In genomic region chr11:7974668-7975067, GRCh38 we compare ENCODE assay signal across 28 cellular contexts. TPM values are rescaled to one million over a fixed set of nuclear protein-coding genes. Genes with fewer than 3 reads are reported as not detected.
DNase-seq lines count a peak whose midpoint lies in the region; ATAC-seq and TF ChIP-seq lines count a peak whose summit lies in the region.
"Had no signal": no experiment of that assay in that cellular context is flagged by ENCODE, and none has a peak within 500 bp of the region (broad histone marks: within the 10 kb centered on the region; RNA-seq: fewer than 3 reads in every experiment).

No MANE protein-coding gene starts in this region.

- CTCF ChIA-PET in CD8-positive, alpha-beta T cell (lab: Charles Lee) = interaction anchor here (1.0 to 1.3 kb wide), 3 partner anchors 10 to 32 kb away, joined by 3 to 5 read pairs (median 4); partner anchors contain the start of genes EIF3F and NLRP10

- WGBS in endodermal cell (ENCODE audit: insufficient coverage in 1 of 2, insufficient read length in 1 of 2), 2 experiments = 92% methylated on average over 2 of the region's 2 CpGs; no CpG with 5 or more reads in 1 of the 2 experiments

- H3K4me1 Mint-ChIP-seq in endodermal cell = peaks cover 5% of the 10 kb centered on the region
- no peaks in the 10 kb centered on the region for H3K4me1 Mint-ChIP-seq in CD8-positive, alpha-beta T cell (ENCODE audit: low read depth)
- H3K4me1 Mint-ChIP-seq: activated B cell treated with CpG ODN at 0.5 μM for 24 hours, neural crest cell had no signal

- H3K27me3 ChIP-seq in endodermal cell (ENCODE audit: control insufficient read depth, insufficient read depth, low read length, poor library complexity, severe bottlenecking) = no peaks in the 10 kb centered on the region
- H3K27me3 ChIP-seq in osteoblast (ENCODE audit: insufficient read depth, low read length) = no peaks in the 10 kb centered on the region
- H3K27me3 ChIP-seq in CD8-positive, alpha-beta T cell (ENCODE audit: insufficient read depth, low read length) = no peaks in the 10 kb centered on the region
- H3K27me3 ChIP-seq: BLaER1, esophagus squamous epithelium, SJCRH30, tibial artery had no signal

- no peaks in the 10 kb centered on the region for H3K27me3 Mint-ChIP-seq in endodermal cell (ENCODE audit: insufficient read depth)
- peaks cover 7% of the 10 kb centered on the region for H3K27me3 Mint-ChIP-seq in CD8-positive, alpha-beta T cell (ENCODE audit: low read depth)

- intact Hi-C loops in CD8-positive, alpha-beta T cell (cut with DNase I, micrococcal nuclease) = no loop called here

- no peak overlapping the region for H3K4me3 Mint-ChIP-seq in endodermal cell
- H3K4me3 Mint-ChIP-seq in CD8-positive, alpha-beta T cell = no peak overlapping the region
- H3K4me3 Mint-ChIP-seq: activated B cell treated with CpG ODN at 0.5 μM for 24 hours, neural crest cell had no signal

- DNase-seq in EH (ENCODE audit: low read depth) = peak; percentile 62
- peak; percentile 40 for DNase-seq in M059J (ENCODE audit: low read depth)
- DNase-seq in endodermal cell = peak; percentile 67
- no peak for DNase-seq in osteoblast (ENCODE audit: insufficient read length, low spot score, missing footprints)
- DNase-seq in CD8-positive, alpha-beta T cell = no peak
- no peak for DNase-seq in kidney glomerular epithelial cell (lab: John Stamatoyannopoulos, UW)
- DNase-seq in SHP77 treated with DMSO at 0.1 percent for 48 hours (lab: John Stamatoyannopoulos, UW) = no peak
- DNase-seq: activated B cell treated with CpG ODN at 0.5 μM for 24 hours; activated T-cell treated with anti-CD3 and anti-CD28 coated beads, Interleukin-2, amount 50 U/mL, for 48 hours; caudate nucleus; DMS153; esophagus squamous epithelium; foreskin melanocyte; heart right ventricle; NCI-H1092; NCI-H1694; NCI-H446; NCI-H774; right cardiac atrium; SJCRH30; stimulated activated CD4-positive, alpha-beta T cell treated with anti-CD3 and anti-CD28 coated beads, Interleukin-12 subunit alpha, Interleukin-12 subunit beta, amount 100 ng/mL, for 4 hours; stimulated activated CD4-positive, alpha-beta T cell treated with anti-CD3 and anti-CD28 coated beads, Interleukin-2, amount 100 ng/mL, for 48 hours; tibial artery had no signal

- H3K9me3 Mint-ChIP-seq in endodermal cell = no peaks in the 10 kb centered on the region
- H3K9me3 Mint-ChIP-seq in CD8-positive, alpha-beta T cell = no peaks in the 10 kb centered on the region
- H3K9me3 Mint-ChIP-seq: activated B cell treated with CpG ODN at 0.5 μM for 24 hours, neural crest cell had no signal

- POLR2A ChIA-PET in CD8-positive, alpha-beta T cell (lab: Charles Lee) = no interaction called here

- no peaks in the 10 kb centered on the region for H3K4me1 ChIP-seq in endodermal cell (ENCODE audit: control insufficient read depth, insufficient read depth, low read length)
- peaks cover 42% of the 10 kb centered on the region for H3K4me1 ChIP-seq in osteoblast (ENCODE audit: insufficient read depth, low read length)
- no peaks in the 10 kb centered on the region for H3K4me1 ChIP-seq in CD8-positive, alpha-beta T cell (ENCODE audit: insufficient read depth, low read length)
- H3K4me1 ChIP-seq: BLaER1, esophagus squamous epithelium, heart right ventricle had no signal

- no peak for TF ChIP-seq CTCF in endodermal cell (conservative IDR thresholded peaks at IDR 0.05)
- TF ChIP-seq CTCF in osteoblast (IDR thresholded peaks at IDR 0.05; ENCODE audit: extremely low read depth, low read depth, low read length) = no peak
- TF ChIP-seq CTCF in CD8-positive, alpha-beta T cell (IDR thresholded peaks at IDR 0.05) = no peak

- peak overlapping the region; percentile 47 for H2AFZ ChIP-seq in osteoblast (ENCODE audit: low read length)

- H3K4me3 ChIP-seq in endodermal cell (ENCODE audit: low read length) (no peak overlapping the region), osteoblast (ENCODE audit: insufficient read depth, low read length) (no peak overlapping the region)
- no peak overlapping the region for H3K4me3 ChIP-seq in CD8-positive, alpha-beta T cell (ENCODE audit: low read depth, low read length)
- H3K4me3 ChIP-seq: BLaER1, esophagus squamous epithelium, heart right ventricle, SJCRH30, tibial artery had no signal

- H3K36me3 ChIP-seq in endodermal cell (ENCODE audit: control insufficient read depth, insufficient read depth, low read length) (no peaks in the 10 kb centered on the region), osteoblast (ENCODE audit: insufficient read depth, low read length) (no peaks in the 10 kb centered on the region)
- no peaks in the 10 kb centered on the region for H3K36me3 ChIP-seq in CD8-positive, alpha-beta T cell (ENCODE audit: insufficient read depth, low read length)
- H3K36me3 ChIP-seq: BLaER1, esophagus squamous epithelium, heart right ventricle, SJCRH30, tibial artery had no signal

- H3K4me2 ChIP-seq in osteoblast (ENCODE audit: insufficient read depth, low read length) = no peak overlapping the region
- H3K4me2 ChIP-seq: BLaER1 had no signal

- no peak for ATAC-seq in CD8-positive, alpha-beta T cell
- no peak for ATAC-seq in HG02970 (IDR thresholded peaks at IDR 0.05; ENCODE audit: low FRiP score, unreplicated experiment)
- ATAC-seq: heart right ventricle, right cardiac atrium had no signal

- H4K20me1 ChIP-seq in osteoblast (ENCODE audit: insufficient read depth, low read length) = no peaks in the 10 kb centered on the region
- H4K20me1 ChIP-seq: BLaER1 had no signal

- H3K9me3 ChIP-seq in endodermal cell (ENCODE audit: control insufficient read depth, low read length) (no peaks in the 10 kb centered on the region), osteoblast (ENCODE audit: low read depth, low read length) (no peaks in the 10 kb centered on the region)
- H3K9me3 ChIP-seq in CD8-positive, alpha-beta T cell (ENCODE audit: low read length) = no peaks in the 10 kb centered on the region
- H3K9me3 ChIP-seq: BLaER1, esophagus squamous epithelium, heart right ventricle, SJCRH30, tibial artery had no signal

- no peaks in the 10 kb centered on the region for H3K79me2 ChIP-seq in osteoblast (ENCODE audit: insufficient read depth, low read length)

- no peak overlapping the region for H3K27ac Mint-ChIP-seq in endodermal cell
- no peak overlapping the region for H3K27ac Mint-ChIP-seq in CD8-positive, alpha-beta T cell
- H3K27ac Mint-ChIP-seq: activated B cell treated with CpG ODN at 0.5 μM for 24 hours had no signal

- no peaks in the 10 kb centered on the region for H3K36me3 Mint-ChIP-seq in endodermal cell (ENCODE audit: low read depth)
- H3K36me3 Mint-ChIP-seq in CD8-positive, alpha-beta T cell = no peaks in the 10 kb centered on the region

- no peak overlapping the region for H3K9ac ChIP-seq in endodermal cell (ENCODE audit: extremely low read depth, low read length, poor library complexity, severe bottlenecking)
- H3K9ac ChIP-seq: BLaER1 had no signal

- H3K27ac ChIP-seq in endodermal cell (ENCODE audit: low read depth, low read length) = no peak overlapping the region
- H3K27ac ChIP-seq in osteoblast (ENCODE audit: low read depth, low read length) = no peak overlapping the region
- H3K27ac ChIP-seq in CD8-positive, alpha-beta T cell (ENCODE audit: low read depth, low read length) = no peak overlapping the region
- H3K27ac ChIP-seq: BLaER1, esophagus squamous epithelium, heart right ventricle, SJCRH30, tibial artery had no signal

RNA-seq across cellular contexts. Expression of gene NLRP10, which starts 9.4 kb away (rescaled TPM):
- 0.12 and 2.1 TPM in 2 replicates for total RNA-seq in M059J (2014; rRNA removed; shearing (Covaris generic))
- under 1 TPM in 1 of 2 donors, not detected in 1; 0.15 TPM for total RNA-seq in endodermal cell
- polyA plus RNA-seq in endodermal cell (2013, experiment 1 of 2) = not detected
- polyA plus RNA-seq in endodermal cell (2013, experiment 2 of 2) = not detected
- total RNA-seq in osteoblast = 10.0 and 14.1 TPM in 2 replicates
- total RNA-seq in CD8-positive, alpha-beta T cell = not detected
- total RNA-seq: activated B cell treated with CpG ODN at 0.5 μM for 24 hours, esophagus squamous epithelium, heart right ventricle, neural crest cell, right cardiac atrium, RPMI7951, SJCRH30 had no signal
- polyA plus RNA-seq: heart right ventricle, right cardiac atrium had no signal

RNA-seq across cellular contexts. Expression of gene EIF3F, which starts 12.5 kb away (rescaled TPM):
- total RNA-seq in M059J (2014; rRNA removed; shearing (Covaris generic)) = 288 and 321 TPM in 2 replicates
- total RNA-seq in endodermal cell (100 to 1,000 TPM; 349 to 354 TPM), osteoblast (280 and 286 TPM in 2 replicates)
- 433 TPM for polyA plus RNA-seq in endodermal cell (2013, experiment 1 of 2)
- polyA plus RNA-seq in endodermal cell (2013, experiment 2 of 2) = 380 TPM
- total RNA-seq in CD8-positive, alpha-beta T cell = 100 to 1,000 TPM; 359 to 366 TPM

RNA-seq across cellular contexts. Expression of gene OR10A3, which starts 33.2 kb away (rescaled TPM):
- total RNA-seq in M059J (2014; rRNA removed; shearing (Covaris generic)) = not detected in 2 replicates
- total RNA-seq in endodermal cell = not detected
- polyA plus RNA-seq in endodermal cell (2013, experiment 1 of 2) = not detected
- polyA plus RNA-seq in endodermal cell (2013, experiment 2 of 2) = not detected
- under 0.01 TPM in 2 replicates for total RNA-seq in osteoblast
- not detected for total RNA-seq in CD8-positive, alpha-beta T cell
- total RNA-seq: activated B cell treated with CpG ODN at 0.5 μM for 24 hours, esophagus squamous epithelium, heart right ventricle, HT1080, neural crest cell, right cardiac atrium, RPMI7951, SJCRH30 had no signal
- polyA plus RNA-seq: heart right ventricle, right cardiac atrium had no signal

RNA-seq across cellular contexts. Expression of gene OR10A6, which starts 43.6 kb away (rescaled TPM):
- not detected in 2 replicates for total RNA-seq in M059J (2014; rRNA removed; shearing (Covaris generic))
- total RNA-seq in endodermal cell = not detected
- not detected for polyA plus RNA-seq in endodermal cell (2013, experiment 1 of 2)
- polyA plus RNA-seq in endodermal cell (2013, experiment 2 of 2) = not detected
- total RNA-seq in osteoblast = under 0.01 and 0.29 TPM in 2 replicates
- total RNA-seq in CD8-positive, alpha-beta T cell = not detected
- total RNA-seq: activated B cell treated with CpG ODN at 0.5 μM for 24 hours, esophagus squamous epithelium, heart right ventricle, neural crest cell, right cardiac atrium, RPMI7951, SJCRH30 had no signal
- polyA plus RNA-seq: heart right ventricle, right cardiac atrium had no signal

Comparison
In these comparisons a context has a peak if more than half of its experiments do, and no peak if none do; other contexts are left out.
1. DNase-seq: peak in EH (single experiment), M059J (single experiment) and endodermal cell (single experiment); none in osteoblast (single experiment), CD8-positive, alpha-beta T cell (0 of 7), kidney glomerular epithelial cell (single experiment) and SHP77 treated with DMSO at 0.1 percent for 48 hours (single experiment).